17 cellular contexts compared by ENCODE assay signal in the genomic region with DNA sequence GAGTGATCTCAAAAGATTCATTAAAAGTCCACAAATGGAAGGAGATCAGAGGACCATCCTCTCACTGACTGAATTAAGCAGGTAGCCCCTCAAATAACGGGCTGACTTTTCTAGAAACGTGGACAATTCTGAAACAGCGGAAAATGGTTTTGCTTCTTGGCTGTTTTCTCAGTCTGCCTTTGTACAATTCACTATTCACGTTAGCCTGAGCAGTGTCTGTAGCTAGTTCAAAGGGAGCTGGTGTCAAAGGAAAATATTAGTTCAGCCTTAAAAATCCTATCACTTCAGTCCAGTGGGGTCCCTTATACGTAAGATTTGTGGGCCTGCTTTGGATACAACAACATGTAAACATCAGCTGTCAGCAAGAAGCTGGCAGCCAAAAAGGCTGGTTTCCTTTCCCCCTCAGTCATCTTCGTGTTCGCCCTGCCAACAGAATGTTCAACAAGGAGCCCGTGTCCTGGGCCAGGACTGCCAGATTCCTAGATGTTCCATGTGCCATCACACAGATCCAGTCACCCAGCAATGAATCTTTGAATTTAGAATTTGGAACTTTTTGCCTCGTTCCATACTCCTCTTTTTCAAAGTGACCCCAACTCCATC. TPM values are rescaled to one million over a fixed set of nuclear protein-coding genes. Genes with fewer than 3 reads are reported as not detected.
A peak's percentile ranks its signal among the peaks of the same experiment; 100 is the strongest.
DNase-seq lines count a peak whose midpoint lies in the region; ATAC-seq and TF ChIP-seq lines count a peak whose summit lies in the region.
"Had no signal": no experiment of that assay in that cellular context is flagged by ENCODE, and none has a peak within 500 bp of the region (broad histone marks: within the 10 kb centered on the region; RNA-seq: fewer than 3 reads in every experiment).

No MANE protein-coding gene starts in this region.

- WGBS in hepatocyte (ENCODE audit: low lambda C conversion rate, missing lambda C conversion rate) = 75% methylated on average over 9 of the region's 9 CpGs

- no peaks in the 10 kb centered on the region for H3K27me3 ChIP-seq in hepatocyte
- no peaks in the 10 kb centered on the region for H3K27me3 ChIP-seq in parathyroid adenoma (ENCODE audit: control insufficient read depth, insufficient read depth, low read length)
- H3K27me3 ChIP-seq: BLaER1 treated with 17β-estradiol and CSF1 and Interleukin-3, amounts not matched to agents 10 nM and 100 nM; MG63 had no signal

- H2AFZ ChIP-seq in hepatocyte (no peak overlapping the region), parathyroid adenoma (no peak overlapping the region)

- peaks cover 4% of the 10 kb centered on the region for H3K9me3 Mint-ChIP-seq in type B pancreatic cell

- intact Hi-C loops in Right ventricle myocardium superior (cut with DNase I) (no loop called here), cardiac septum (cut with DNase I) (no loop called here)

- TF ChIP-seq CTCF in hepatocyte (IDR thresholded peaks at IDR 0.05; ENCODE audit: poor library complexity) (no peak), parathyroid adenoma (IDR thresholded peaks at IDR 0.05) (no peak), type B pancreatic cell (conservative IDR thresholded peaks at IDR 0.05) (no peak)

- H3K4me3 ChIP-seq in hepatocyte = no peak overlapping the region
- H3K4me3 ChIP-seq in parathyroid adenoma (ENCODE audit: low read depth, low read length) = no peak overlapping the region
- H3K4me3 ChIP-seq: BLaER1 treated with 17β-estradiol and CSF1 and Interleukin-3, amounts not matched to agents 10 nM and 100 nM; MG63 had no signal

- H3K9me2 ChIP-seq in hepatocyte (replicated peaks; ENCODE audit: insufficient read depth) = no peaks in the 10 kb centered on the region

- H3K9me3 ChIP-seq in hepatocyte (ENCODE audit: low read depth) = no peaks in the 10 kb centered on the region
- no peaks in the 10 kb centered on the region for H3K9me3 ChIP-seq in parathyroid adenoma (ENCODE audit: control insufficient read depth, low read length)
- H3K9me3 ChIP-seq: Caco-2, MG63 had no signal

- no peak for ATAC-seq in Right ventricle myocardium superior (ENCODE audit: poor library complexity)
- no peak for ATAC-seq in activated CD4-positive, CD25-positive, alpha-beta regulatory T cell treated with anti-CD3 and anti-CD28 coated beads, Interleukin-2, amount 50 U/mL, for 24 hours

- H3K36me3 Mint-ChIP-seq in type B pancreatic cell = no peaks in the 10 kb centered on the region

- H3K27ac ChIP-seq in hepatocyte (peak overlapping the region; percentile 59), parathyroid adenoma (peak overlapping the region; percentile 33)
- H3K27ac ChIP-seq: 22Rv1; BLaER1 treated with 17β-estradiol and CSF1 and Interleukin-3, amounts not matched to agents 10 nM and 100 nM; RWPE1 had no signal

- H4K20me1 ChIP-seq in hepatocyte (ENCODE audit: insufficient read depth, poor library complexity, severe bottlenecking) = no peaks in the 10 kb centered on the region
- H4K20me1 ChIP-seq: BLaER1 treated with 17β-estradiol and CSF1 and Interleukin-3, amounts not matched to agents 10 nM and 100 nM had no signal

- no peaks in the 10 kb centered on the region for H3K27me3 Mint-ChIP-seq in type B pancreatic cell

- H3K4me2 ChIP-seq in hepatocyte (no peak overlapping the region), parathyroid adenoma (ENCODE audit: low read length) (no peak overlapping the region)

- peaks cover 20% of the 10 kb centered on the region for H3K79me2 ChIP-seq in hepatocyte
- peaks cover 11% of the 10 kb centered on the region for H3K79me2 ChIP-seq in parathyroid adenoma

- no peak overlapping the region for H3K9ac ChIP-seq in parathyroid adenoma
- H3K9ac ChIP-seq: BLaER1 treated with 17β-estradiol and CSF1 and Interleukin-3, amounts not matched to agents 10 nM and 100 nM had no signal

- peaks cover 18% of the 10 kb centered on the region for H3K4me1 ChIP-seq in hepatocyte (ENCODE audit: insufficient read depth)
- peaks cover 2% of the 10 kb centered on the region for H3K4me1 ChIP-seq in parathyroid adenoma
- H3K4me1 ChIP-seq: Caco-2 had no signal

- DNase-seq in Right ventricle myocardium superior = peak; percentile 40
- no peak for DNase-seq in cardiac septum (ENCODE audit: low spot score)
- no peak for DNase-seq in hepatocyte (ENCODE audit: low spot score)
- DNase-seq in type B pancreatic cell (ENCODE audit: extremely low spot score, unreplicated experiment) = no peak
- DNase-seq in COLO668 (lab: John Stamatoyannopoulos, UW; ENCODE audit: unreplicated experiment) = no peak
- no peak for DNase-seq in effector CD8-positive, alpha-beta T cell (lab: John Stamatoyannopoulos, UW)
- DNase-seq: Caco-2, MG63, NCI-H1092 treated with DMSO at 0.1 percent for 48 hours, NCI-H1694, NCI-H345, NCI-H69 had no signal

- no peak overlapping the region for H3K4me3 Mint-ChIP-seq in type B pancreatic cell

- peaks cover 33% of the 10 kb centered on the region for H3K4me1 Mint-ChIP-seq in type B pancreatic cell (ENCODE audit: unreplicated experiment)

- H3K36me3 ChIP-seq in hepatocyte (replicated peaks; ENCODE audit: insufficient read depth, low read depth) (no peaks in the 10 kb centered on the region), parathyroid adenoma (ENCODE audit: control insufficient read depth, insufficient read depth, low read length) (no peaks in the 10 kb centered on the region)
- H3K36me3 ChIP-seq: BLaER1 treated with 17β-estradiol and CSF1 and Interleukin-3, amounts not matched to agents 10 nM and 100 nM; MG63 had no signal

- H3K27ac Mint-ChIP-seq in type B pancreatic cell = peak overlapping the region; percentile 40

RNA-seq across cellular contexts. Expression of gene LMCD1, which starts 19.3 kb away (rescaled TPM):
- 49.6 TPM for total RNA-seq in Right ventricle myocardium superior
- 57.6 TPM for total RNA-seq in cardiac septum
- 185 and 195 TPM in 2 replicates for total RNA-seq in hepatocyte
- polyA plus RNA-seq in hepatocyte = 325 and 347 TPM in 2 replicates
- total RNA-seq in type B pancreatic cell (ENCODE audit: low replicate concordance) = 12.8 and 33.1 TPM in 2 replicates
